17 cellular contexts compared by ENCODE assay signal in the genomic region with DNA sequence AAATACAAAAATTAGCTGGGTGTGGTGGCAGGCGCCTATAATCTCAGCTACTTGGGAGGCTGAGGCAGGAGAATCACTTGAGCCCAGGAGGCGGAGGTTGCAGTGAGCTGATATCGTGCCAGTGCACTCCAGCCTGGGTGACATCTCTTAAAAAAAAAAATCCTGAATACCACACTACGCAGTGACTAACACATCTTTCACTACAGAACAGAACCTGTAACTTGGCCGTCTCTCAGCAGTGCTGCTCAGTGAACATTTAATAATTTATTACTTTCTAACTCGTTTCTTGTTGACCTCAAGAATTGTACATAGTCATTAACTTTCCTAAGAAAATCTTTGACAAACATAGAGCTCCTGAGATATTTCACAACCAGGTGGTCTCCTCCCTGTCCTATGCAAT. TPM values are rescaled to one million over a fixed set of nuclear protein-coding genes. Genes with fewer than 3 reads are reported as not detected.
"Had no signal": no experiment of that assay in that cellular context is flagged by ENCODE, and none has a peak within 500 bp of the region (broad histone marks: within the 10 kb centered on the region; RNA-seq: fewer than 3 reads in every experiment).

No MANE protein-coding gene starts in this region.

- H3K4me3 Mint-ChIP-seq: activated naive CD8-positive, alpha-beta T cell treated with anti-CD3 and anti-CD28 coated beads, Interleukin-2, amount 10 ng/mL, durations not matched to agents 7 days and 5 days; natural killer cell treated with Interleukin-12 subunit alpha and Interleukin-12 subunit beta and Interleukin-15 and Interleukin-18, amount 100 ng/mL, for 72 hours; stimulated activated naive CD8-positive, alpha-beta T cell treated with anti-CD3 and anti-CD28 coated beads, Interleukin-15, amount 100 ng/mL, for 72 hours; T-helper 2 cell treated with Interferon-gamma antibody and Interleukin-4, amounts not matched to agents 5 μg/mL and 100 μg/mL, for 36 hours had no signal

- H3K4me3 ChIP-seq: dorsolateral prefrontal cortex, upper lobe of right lung had no signal

- ATAC-seq: natural killer cell treated with Interleukin-12 subunit alpha and Interleukin-12 subunit beta and Interleukin-15 and Interleukin-18, amount 100 ng/mL, for 72 hours; right cardiac atrium; stimulated activated naive CD8-positive, alpha-beta T cell treated with anti-CD3 and anti-CD28 coated beads, Interleukin-15, amount 100 ng/mL, for 72 hours; upper lobe of right lung had no signal

- H3K9me3 ChIP-seq: upper lobe of right lung had no signal

- H3K27ac Mint-ChIP-seq: activated naive CD8-positive, alpha-beta T cell treated with anti-CD3 and anti-CD28 coated beads, Interleukin-2, amount 10 ng/mL, durations not matched to agents 7 days and 5 days; natural killer cell treated with Interleukin-12 subunit alpha and Interleukin-12 subunit beta and Interleukin-15 and Interleukin-18, amount 100 ng/mL, for 72 hours; progenitor cell of endocrine pancreas; stimulated activated naive CD8-positive, alpha-beta T cell treated with anti-CD3 and anti-CD28 coated beads, Interleukin-15, amount 100 ng/mL, for 72 hours; T-helper 2 cell treated with Interferon-gamma antibody and Interleukin-4, amounts not matched to agents 5 μg/mL and 100 μg/mL, for 36 hours had no signal

- H3K36me3 Mint-ChIP-seq: activated naive CD8-positive, alpha-beta T cell treated with anti-CD3 and anti-CD28 coated beads, Interleukin-2, amount 10 ng/mL, durations not matched to agents 7 days and 5 days had no signal

- H3K27ac ChIP-seq: upper lobe of right lung had no signal

- DNase-seq: activated CD4-positive, CD25-positive, alpha-beta regulatory T cell treated with anti-CD3 and anti-CD28 coated beads, Interleukin-2, amount 50 U/mL, for 72 hours; activated naive CD4-positive, alpha-beta T cell; activated naive CD8-positive, alpha-beta T cell treated with anti-CD3 and anti-CD28 coated beads, Interleukin-2, amount 10 ng/mL, durations not matched to agents 7 days and 5 days; anterior cingulate cortex; dorsolateral prefrontal cortex; erythroblast; hypothalamus; kidney glomerular epithelial cell; mesendoderm; nucleus accumbens; right cardiac atrium; stimulated activated naive CD8-positive, alpha-beta T cell treated with anti-CD3 and anti-CD28 coated beads, Interleukin-15, amount 100 ng/mL, for 72 hours; upper lobe of right lung had no signal

- H3K36me3 ChIP-seq: upper lobe of right lung had no signal

RNA-seq across cellular contexts. Expression of gene GREM1, which starts 3.8 kb away (rescaled TPM):
- total RNA-seq: activated CD8-positive, alpha-beta memory T cell treated with anti-CD3 and anti-CD28 coated beads for 36 hours; activated naive CD8-positive, alpha-beta T cell treated with anti-CD3 and anti-CD28 coated beads, Interleukin-2, amount 10 ng/mL, durations not matched to agents 7 days and 5 days had no signal
